In genomic region chr19:38729653-38730469, GRCh38 we compare ENCODE assay signal across 8 cellular contexts. TPM values are rescaled to one million over a fixed set of nuclear protein-coding genes. Genes with fewer than 3 reads are reported as not detected.
DNase-seq lines count a peak whose midpoint lies in the region; ATAC-seq, FAIRE-seq and TF ChIP-seq lines count a peak whose summit lies in the region.

No MANE protein-coding gene starts in this region.

- H3K9me3 Mint-ChIP-seq in MCF 10A (ENCODE audit: unreplicated experiment) = no peaks in the 10 kb centered on the region

- H3K4me3 ChIP-seq in WI38 (ENCODE audit: low read depth, low read length) = no peak overlapping the region
- H3K4me3 ChIP-seq in HepG2 (replicated peaks in 1 of 3; ENCODE audit: insufficient read depth in 1 of 3, low read depth in 2 of 3, low read length in 3 of 3) = no peak overlapping the region

- no peak for TF ChIP-seq EP300 in HepG2 (IDR thresholded peaks at IDR 0.05; ENCODE audit: low read depth in 2 of 2, low read length in 2 of 2)
- TF ChIP-seq EP300 in HepG2 (CRISPR knock-in tag; IDR thresholded peaks at IDR 0.05; ENCODE audit: borderline replicate concordance) = no peak

- CTCF ChIA-PET in GM10248 (lab: Yijun Ruan, JAX) (interaction anchor here (0.7 to 1.6 kb wide), 4 partner anchors 102 to 206 kb away, joined by 3 to 4 read pairs (median 4); partner anchors contain the start of genes ECH1, MRPS12 and SARS2), MCF 10A (lab: Yijun Ruan, JAX) (interaction anchor here (0.6 to 1.0 kb wide), 4 partner anchors 15 to 321 kb away, joined by 3 to 4 read pairs (median 3); no protein-coding TSS in a partner anchor), HepG2 (lab: Yijun Ruan, JAX; ENCODE audit: low intra/inter-chr PET ratio, low total read pairs) (interaction anchor here (0.8 to 1.2 kb wide), 3 partner anchors 76 to 189 kb away, joined by 3 to 5 read pairs (median 3); no protein-coding TSS in a partner anchor)

- BruUV-seq in MCF 10A (replicated peaks; lab: Mats Ljungman, UMichigan) = TSS peak; percentile 70
- BruUV-seq in HepG2 (replicated peaks; lab: Mats Ljungman, UMichigan) = TSS peak; percentile 76

- TF ChIP-seq POLR2A in HepG2 (IDR thresholded peaks at IDR 0.05; ENCODE audit: insufficient read depth in 1 of 2, low read depth in 2 of 2, low read length in 2 of 2) = 0 out of 4 replicates have a peak, but pooled peaks of 1 of the 2 experiments have one; percentile 26

- H3K4me1 Mint-ChIP-seq in MCF 10A (ENCODE audit: insufficient read depth, unreplicated experiment) = peaks cover 23% of the 10 kb centered on the region

- H3K27ac ChIP-seq in HepG2 (ENCODE audit: extremely low read length, insufficient read depth, low read length) = no peak overlapping the region

- H3K4me1 ChIP-seq in HepG2 (ENCODE audit: insufficient read depth, low read length) = peaks cover 16% of the 10 kb centered on the region

- peaks cover 21 to 44% of the 10 kb centered on the region in 2 experiments for H3K36me3 ChIP-seq in HepG2 (replicated peaks in 1 of 2; ENCODE audit: control insufficient read depth in 1 of 2, insufficient read depth in 2 of 2, low read length in 2 of 2)

- 90% methylated on average over 14 of the region's 17 CpGs for WGBS in HepG2 (ENCODE audit: low lambda C conversion rate)

- no peaks in the 10 kb centered on the region for H4K20me1 ChIP-seq in HepG2 (ENCODE audit: insufficient read depth, low read length)

- H3K27me3 Mint-ChIP-seq in MCF 10A (ENCODE audit: insufficient read depth, unreplicated experiment) = no peaks in the 10 kb centered on the region

- H3K9me3 ChIP-seq in HepG2 (ENCODE audit: low read length) = no peaks in the 10 kb centered on the region

- H3K9ac ChIP-seq in HepG2 (ENCODE audit: insufficient read depth, low read depth, low read length) = no peak overlapping the region

- peak overlapping the region; percentile 65 for H3K27ac Mint-ChIP-seq in MCF 10A (ENCODE audit: low read depth, unreplicated experiment)

- H2AFZ ChIP-seq in HepG2 (ENCODE audit: low read length) = no peak overlapping the region

- DNase-seq in GM10248 (ENCODE audit: extremely low spot score) (peak; percentile 75), MV-4-11 (lab: John Stamatoyannopoulos, UW) (peak; percentile 39), MCF 10A (ENCODE audit: unreplicated experiment) (peak; percentile 64), HepG2 (ENCODE audit: low spot score) (peak; percentile 57)
- peak; percentile 35 to 44 for DNase-seq in stimulated activated CD8-positive, alpha-beta memory T cell treated with anti-CD3 and anti-CD28 coated beads, Interleukin-15, amount 100 ng/mL, for 4 hours (ENCODE audit: low read depth in 2 of 2)

- H3K4me2 ChIP-seq in HepG2 (ENCODE audit: low read depth, low read length) = no peak overlapping the region

- H3K36me3 Mint-ChIP-seq in MCF 10A (ENCODE audit: insufficient read depth, unreplicated experiment) = peaks cover 83% of the 10 kb centered on the region

- no peaks in the 10 kb centered on the region for H3K79me2 ChIP-seq in HepG2 (ENCODE audit: insufficient read depth, low read length)

- TF ChIP-seq RAD21 in HepG2 (CRISPR knock-in tag; IDR thresholded peaks at IDR 0.05) = peak; percentile 82

- POLR2A ChIA-PET in GM10248 (lab: Yijun Ruan, JAX) (no interaction called here), MCF 10A (lab: Yijun Ruan, JAX) (interaction anchor here (0.9 to 1.5 kb wide), 2 partner anchors 108 to 109 kb away, joined by 3 to 6 read pairs; no protein-coding TSS in a partner anchor), HepG2 (lab: Yijun Ruan, JAX) (no interaction called here)

- intact Hi-C loops in MCF 10A (cut with micrococcal nuclease) = loop anchor here (2.0 kb wide), 1 partner anchor 109 kb away; no protein-coding TSS in a partner anchor
- intact Hi-C loops in HepG2 (cut with micrococcal nuclease; ENCODE audit: unreplicated experiment) = loop anchor here (5.0 kb wide), 2 partner anchors 102 to 202 kb away; partner anchors contain the start of genes ECH1, MRPS12 and SARS2

- FAIRE-seq in HepG2 (lab: Jason Lieb, UNC) = peak; percentile 72

- TF ChIP-seq CTCF in GM10248 (IDR thresholded peaks at IDR 0.05; ENCODE audit: control extremely low read depth, extremely low read depth, low read depth, missing control alignments) (peak; percentile 84), WI38 (IDR thresholded peaks at IDR 0.05; ENCODE audit: low read depth, low read length) (peak; percentile 81), MCF 10A (IDR thresholded peaks at IDR 0.05; ENCODE audit: unreplicated experiment) (peak; percentile 78), HepG2 (CRISPR knock-in tag; IDR thresholded peaks at IDR 0.05) (peak; percentile 96)

- no peaks in the 10 kb centered on the region for H3K27me3 ChIP-seq in HepG2 (ENCODE audit: control insufficient read depth in 1 of 2, insufficient read depth in 2 of 2, low read length in 2 of 2)

- in situ Hi-C loops in HepG2 (cut with HindIII; ENCODE audit: extremely low pct_ligation_motif_present, low pct_unique_long_range_greater_than_20kb) = loop anchor here (25.0 kb wide), 1 partner anchor 182 kb away; the partner anchor contains the start of gene CCER2

- ATAC-seq in HepG2 = peak; percentile 72
- no peak for ATAC-seq in HG03378 (IDR thresholded peaks at IDR 0.05; ENCODE audit: unreplicated experiment)
- ATAC-seq in HG03342 (IDR thresholded peaks at IDR 0.05; ENCODE audit: unreplicated experiment) = no peak

- no peak overlapping the region for H3K4me3 Mint-ChIP-seq in MCF 10A (ENCODE audit: unreplicated experiment)

RNA-seq across cellular contexts. Expression of gene CAPN12, which starts 14.4 kb away (rescaled TPM):
- not detected in 2 replicates for total RNA-seq in MCF 10A (2022)
- 0.62 and 1.6 TPM in 2 replicates for total RNA-seq in HepG2 (2016; rRNA removed; fragmentation: Illumina TruSeq; extraction: Trizol)
- total RNA-seq in HepG2 (2016; cell fraction: cytosol; rRNA removed; fragmentation: Illumina TruSeq; extraction: Trizol; ENCODE audit: low read depth) = 1.0 and 1.2 TPM in 2 replicates
- total RNA-seq in HepG2 (2016; cell fraction: insoluble cytoplasmic fraction; rRNA removed; fragmentation: Illumina TruSeq; extraction: Trizol) = 0.30 and 1.3 TPM in 2 replicates
- total RNA-seq in HepG2 (2016; cell fraction: membrane; rRNA removed; fragmentation: Illumina TruSeq; extraction: Trizol) = 0.49 and 0.59 TPM in 2 replicates
- 2.3 and 2.9 TPM in 2 replicates for total RNA-seq in HepG2 (2016; cell fraction: nucleus; rRNA removed; fragmentation: Illumina TruSeq; extraction: Trizol)
- polyA plus RNA-seq in HepG2 (2011; rRNA removed) = 13.6 and 20.4 TPM in 2 replicates
- 3.4 and 3.8 TPM in 2 replicates for polyA plus RNA-seq in HepG2 (2011; cell fraction: cytosol; rRNA removed)
- polyA plus RNA-seq in HepG2 (2011; cell fraction: nucleus; rRNA removed) = 230 and 249 TPM in 2 replicates
- 8.4 and 11.4 TPM in 2 replicates for polyA plus RNA-seq in HepG2 (2012)
- polyA plus RNA-seq in HepG2 (2016; cell fraction: cytosol; fragmentation: Illumina TruSeq; extraction: Trizol; ENCODE audit: low read depth) = 0.35 and 0.73 TPM in 2 replicates
- polyA plus RNA-seq in HepG2 (2016; cell fraction: insoluble cytoplasmic fraction; fragmentation: Illumina TruSeq; extraction: Trizol; ENCODE audit: low read depth) = 0.66 and 0.96 TPM in 2 replicates
- 0.66 and 0.81 TPM in 2 replicates for polyA plus RNA-seq in HepG2 (2016; cell fraction: membrane; fragmentation: Illumina TruSeq; extraction: Trizol; ENCODE audit: low read depth)
- 16.2 and 18.9 TPM in 2 replicates for polyA plus RNA-seq in HepG2 (2016; cell fraction: nucleus; fragmentation: Illumina TruSeq; extraction: Trizol; ENCODE audit: insufficient read depth, low read depth)
- 4.4 TPM in 1 of 2 replicates, not detected in the other for polyA minus RNA-seq in HepG2 (2011; rRNA and poly(A)+ RNA removed; ENCODE audit: low replicate concordance)
- 0.69 and 2.0 TPM in 2 replicates for polyA minus RNA-seq in HepG2 (2011; cell fraction: cytosol; rRNA and poly(A)+ RNA removed)
- polyA minus RNA-seq in HepG2 (2011; cell fraction: nucleus; rRNA and poly(A)+ RNA removed) = 10.0 and 11.6 TPM in 2 replicates

RNA-seq across cellular contexts. Expression of gene LGALS7, which starts 43.5 kb away (rescaled TPM):
- 1.1 TPM in 1 of 2 replicates, not detected in the other for total RNA-seq in MCF 10A (2022)
- total RNA-seq in HepG2 (2016; rRNA removed; fragmentation: Illumina TruSeq; extraction: Trizol) = not detected in 2 replicates
- not detected in 2 replicates for total RNA-seq in HepG2 (2016; cell fraction: cytosol; rRNA removed; fragmentation: Illumina TruSeq; extraction: Trizol; ENCODE audit: low read depth)
- not detected in 2 replicates for total RNA-seq in HepG2 (2016; cell fraction: insoluble cytoplasmic fraction; rRNA removed; fragmentation: Illumina TruSeq; extraction: Trizol)
- 0.93 TPM in 1 of 2 replicates, not detected in the other for total RNA-seq in HepG2 (2016; cell fraction: membrane; rRNA removed; fragmentation: Illumina TruSeq; extraction: Trizol)
- total RNA-seq in HepG2 (2016; cell fraction: nucleus; rRNA removed; fragmentation: Illumina TruSeq; extraction: Trizol) = not detected in 2 replicates
- 0.73 and 0.85 TPM in 2 replicates for polyA plus RNA-seq in HepG2 (2011; rRNA removed)
- polyA plus RNA-seq in HepG2 (2011; cell fraction: cytosol; rRNA removed) = 1.6 and 1.9 TPM in 2 replicates
- 1.7 and 2.4 TPM in 2 replicates for polyA plus RNA-seq in HepG2 (2011; cell fraction: nucleus; rRNA removed)
- 0.35 TPM in 1 of 2 replicates, not detected in the other for polyA plus RNA-seq in HepG2 (2012)
- polyA plus RNA-seq in HepG2 (2016; cell fraction: cytosol; fragmentation: Illumina TruSeq; extraction: Trizol; ENCODE audit: low read depth) = not detected in 2 replicates
- polyA plus RNA-seq in HepG2 (2016; cell fraction: insoluble cytoplasmic fraction; fragmentation: Illumina TruSeq; extraction: Trizol; ENCODE audit: low read depth) = not detected in 2 replicates
- 0.63 TPM in 1 of 2 replicates, not detected in the other for polyA plus RNA-seq in HepG2 (2016; cell fraction: membrane; fragmentation: Illumina TruSeq; extraction: Trizol; ENCODE audit: low read depth)
- not detected in 2 replicates for polyA plus RNA-seq in HepG2 (2016; cell fraction: nucleus; fragmentation: Illumina TruSeq; extraction: Trizol; ENCODE audit: insufficient read depth, low read depth)
- 0.58 TPM in 1 of 2 replicates, not detected in the other for polyA minus RNA-seq in HepG2 (2011; rRNA and poly(A)+ RNA removed; ENCODE audit: low replicate concordance)
- not detected in 2 replicates for polyA minus RNA-seq in HepG2 (2011; cell fraction: cytosol; rRNA and poly(A)+ RNA removed)
- 0.99 TPM in 1 of 2 replicates, not detected in the other for polyA minus RNA-seq in HepG2 (2011; cell fraction: nucleus; rRNA and poly(A)+ RNA removed)

RNA-seq across cellular contexts. Expression of gene LGALS7B, which starts 59.1 kb away (rescaled TPM):
- total RNA-seq in MCF 10A (2022) (2.5 and 2.6 TPM in 2 replicates), HepG2 (2016; rRNA removed; fragmentation: Illumina TruSeq; extraction: Trizol) (0.73 and 1.7 TPM in 2 replicates)
- not detected in 2 replicates for total RNA-seq in HepG2 (2016; cell fraction: cytosol; rRNA removed; fragmentation: Illumina TruSeq; extraction: Trizol; ENCODE audit: low read depth)
- total RNA-seq in HepG2 (2016; cell fraction: insoluble cytoplasmic fraction; rRNA removed; fragmentation: Illumina TruSeq; extraction: Trizol) = 0.80 and 2.9 TPM in 2 replicates
- 0.77 TPM in 1 of 2 replicates, not detected in the other for total RNA-seq in HepG2 (2016; cell fraction: membrane; rRNA removed; fragmentation: Illumina TruSeq; extraction: Trizol)
- not detected in 2 replicates for total RNA-seq in HepG2 (2016; cell fraction: nucleus; rRNA removed; fragmentation: Illumina TruSeq; extraction: Trizol)
- 2.1 and 4.0 TPM in 2 replicates for polyA plus RNA-seq in HepG2 (2011; rRNA removed)
- 4.6 and 7.7 TPM in 2 replicates for polyA plus RNA-seq in HepG2 (2011; cell fraction: cytosol; rRNA removed)
- polyA plus RNA-seq in HepG2 (2011; cell fraction: nucleus; rRNA removed) = 2.3 and 3.2 TPM in 2 replicates
- 1.6 and 3.8 TPM in 2 replicates for polyA plus RNA-seq in HepG2 (2012)
- 0.27 and 0.35 TPM in 2 replicates for polyA plus RNA-seq in HepG2 (2016; cell fraction: cytosol; fragmentation: Illumina TruSeq; extraction: Trizol; ENCODE audit: low read depth)
- 1.1 and 1.9 TPM in 2 replicates for polyA plus RNA-seq in HepG2 (2016; cell fraction: insoluble cytoplasmic fraction; fragmentation: Illumina TruSeq; extraction: Trizol; ENCODE audit: low read depth)
- 0.50 TPM in 1 of 2 replicates, not detected in the other for polyA plus RNA-seq in HepG2 (2016; cell fraction: membrane; fragmentation: Illumina TruSeq; extraction: Trizol; ENCODE audit: low read depth)
- 2.2 TPM in 1 of 2 replicates, not detected in the other for polyA plus RNA-seq in HepG2 (2016; cell fraction: nucleus; fragmentation: Illumina TruSeq; extraction: Trizol; ENCODE audit: insufficient read depth, low read depth)
- 0.37 TPM in 1 of 2 replicates, not detected in the other for polyA minus RNA-seq in HepG2 (2011; rRNA and poly(A)+ RNA removed; ENCODE audit: low replicate concordance)
- 2.1 TPM in 1 of 2 replicates, not detected in the other for polyA minus RNA-seq in HepG2 (2011; cell fraction: cytosol; rRNA and poly(A)+ RNA removed)
- not detected in 2 replicates for polyA minus RNA-seq in HepG2 (2011; cell fraction: nucleus; rRNA and poly(A)+ RNA removed)
